ENCODE assay signal across 8 cellular contexts in the genomic region with DNA sequence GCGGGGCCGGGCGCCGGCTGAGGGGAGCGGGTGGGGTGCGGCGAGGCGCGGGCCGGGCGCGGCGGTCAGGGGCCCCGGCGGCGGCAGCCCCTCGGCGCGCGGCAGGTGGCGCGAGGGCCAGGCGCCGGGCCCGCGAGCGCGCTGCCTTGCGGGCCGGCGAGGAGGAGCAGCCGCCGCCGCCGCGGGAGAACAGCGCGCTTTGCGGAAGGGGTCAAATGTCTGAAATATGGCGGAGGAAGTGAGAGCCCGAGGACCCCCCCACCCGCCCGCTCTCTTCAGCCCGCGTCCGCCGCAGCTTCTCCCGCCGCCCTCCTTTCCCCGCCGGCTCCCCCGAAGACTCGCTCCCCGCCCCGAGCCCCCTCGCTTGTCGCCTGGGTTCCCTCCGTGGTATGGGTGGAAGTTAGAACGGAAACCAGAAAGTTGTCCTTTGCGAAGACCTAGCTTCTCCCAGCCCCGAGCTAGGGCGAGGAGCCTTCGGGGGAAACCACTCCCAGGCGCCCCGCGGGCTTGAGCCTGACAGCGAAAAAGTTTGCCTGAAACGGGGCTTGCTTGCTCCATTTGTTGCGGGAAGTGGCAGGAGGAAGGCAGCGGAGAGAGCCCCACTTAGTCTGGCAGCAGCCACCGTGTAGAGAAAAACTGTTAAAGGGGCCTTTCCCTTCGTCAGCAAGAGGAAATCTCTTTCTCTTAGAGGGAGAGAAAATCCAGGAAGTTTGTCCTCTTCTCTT. TPM values are rescaled to one million over a fixed set of nuclear protein-coding genes. Genes with fewer than 3 reads are reported as not detected.
DNase-seq lines count a peak whose midpoint lies in the region; ATAC-seq and TF ChIP-seq lines count a peak whose summit lies in the region.

No MANE protein-coding gene starts in this region.

- peak overlapping the region; percentile 83 for H3K18ac ChIP-seq in H9 (ENCODE audit: insufficient read length, low read depth, low read length)

- H3K36me3 Mint-ChIP-seq in H9 (ENCODE audit: insufficient read depth in 1 of 3, low read depth in 3 of 3) (peaks cover 8 to 16% (median 8%) of the 10 kb centered on the region in 3 experiments; a peak in 6 of 7 replicates), WTC11 (peaks cover 7% of the 10 kb centered on the region)

- no peaks in the 10 kb centered on the region; the same call in 1 of the 2 replicates for H3K4me1 ChIP-seq in H9 (ENCODE audit: insufficient read depth, low read length)
- H3K4me1 ChIP-seq in MM.1S (ENCODE audit: low read length): peaks cover 20% of the 10 kb centered on the region
- peaks cover 24 to 32% (median 31%) of the 10 kb centered on the region in 3 donors for H3K4me1 ChIP-seq in skeletal muscle tissue (ENCODE audit: control insufficient read depth in 3 of 3, insufficient read depth in 3 of 3, low read length in 3 of 3)

- no peak overlapping the region for H2BK5ac ChIP-seq in H9 (ENCODE audit: insufficient read length, low read length)

- peak; percentile 25 for ATAC-seq in WTC11

- no peaks in the 10 kb centered on the region; a peak in 2 of 5 replicates for H3K9me3 Mint-ChIP-seq in H9
- peaks cover 3% of the 10 kb centered on the region for H3K9me3 Mint-ChIP-seq in WTC11

- no peak overlapping the region for H2BK20ac ChIP-seq in H9 (ENCODE audit: low read depth, low read length, poor library complexity, severe bottlenecking)

- no peak overlapping the region for H3T11ph ChIP-seq in H9 (ENCODE audit: low read length)

- H4K8ac ChIP-seq in H9 (replicated peaks; ENCODE audit: insufficient read length, low read depth, low read length): no peak overlapping the region

- peak; percentile 9 for TF ChIP-seq CTCF in GM06990 (IDR thresholded peaks at IDR 0.05; ENCODE audit: insufficient read depth, low read length, poor library complexity, severe bottlenecking)
- no peak for TF ChIP-seq CTCF in H9 (conservative IDR thresholded peaks at IDR 0.05)
- TF ChIP-seq CTCF in MM.1S (IDR thresholded peaks at IDR 0.05; ENCODE audit: low read length): no peak
- no peak for TF ChIP-seq CTCF in WTC11 (IDR thresholded peaks at IDR 0.05)

- no peak overlapping the region for H2BK15ac ChIP-seq in H9 (ENCODE audit: low read depth, low read length)

- H3K56ac ChIP-seq in H9 (ENCODE audit: insufficient read length, low read depth, low read length): no peak overlapping the region

- peak overlapping the region; percentile 64 for H3K4me2 ChIP-seq in H9 (ENCODE audit: insufficient read depth, insufficient read length, low read length)
- peak overlapping the region; percentile 88 for H3K4me2 ChIP-seq in MM.1S (ENCODE audit: low read depth, low read length)

- H3K79me1 ChIP-seq in H9 (ENCODE audit: insufficient read depth, low read depth, low read length, poor library complexity, severe bottlenecking): peaks cover 6% of the 10 kb centered on the region

- no peaks in the 10 kb centered on the region for H3K23me2 ChIP-seq in H9 (ENCODE audit: insufficient read length, low read depth, low read length, poor library complexity, severe bottlenecking)

- H3K79me2 ChIP-seq in H9 (ENCODE audit: insufficient read depth, low read length) (peaks cover 31% of the 10 kb centered on the region; the same call in 1 of the 2 replicates), MM.1S (ENCODE audit: low read length) (peaks cover 51% of the 10 kb centered on the region)

- POLR2A ChIA-PET in WTC11 (lab: Charles Lee): interaction anchor here (1.0 to 1.5 kb wide), 4 partner anchors 17 to 1342 kb away, joined by 3 to 6 read pairs (median 4); a partner anchor contains a TSS

- H3K27ac ChIP-seq in H9 (ENCODE audit: insufficient read length, low read depth, low read length) (no peak overlapping the region), MM.1S (ENCODE audit: low read length) (peak overlapping the region; percentile 89; the same call in 1 of the 2 replicates), skeletal muscle tissue (ENCODE audit: low read depth, low read length) (peak overlapping the region; percentile 96)

- no CpG with 5 or more reads among the region's 72 CpGs for WGBS in H9 (ENCODE audit: extremely low coverage, insufficient read length, low lambda C conversion rate)

- no peak overlapping the region for H2BK12ac ChIP-seq in H9 (ENCODE audit: insufficient read length, low read depth, low read length)

- no peaks in the 10 kb centered on the region for H3K9me2 ChIP-seq in MM.1S (replicated peaks; ENCODE audit: insufficient read depth, low read length)

- H3K9me3 ChIP-seq in H9 (ENCODE audit: control insufficient read depth, low read depth, low read length): no peaks in the 10 kb centered on the region
- H3K9me3 ChIP-seq in MM.1S (replicated peaks; ENCODE audit: insufficient read depth, low read length): no peaks in the 10 kb centered on the region
- no peaks in the 10 kb centered on the region for H3K9me3 ChIP-seq in skeletal muscle tissue (ENCODE audit: control insufficient read depth in 3 of 3, low read length in 3 of 3)

- H3K4me3 Mint-ChIP-seq in H9 (peak overlapping the region; percentile 89 to 94), WTC11 (peak overlapping the region; percentile 87)

- DNase-seq in GM06990 (ENCODE audit: extremely low read depth, insufficient read length) (peak; percentile 67), H9 (peak; percentile 51), MM.1S (peak; percentile 44), WTC11 (ENCODE audit: low spot score) (peak; percentile 63), inferior parietal cortex (ENCODE audit: extremely low spot score) (peak; percentile 60), SKM-1 (lab: John Stamatoyannopoulos, UW; ENCODE audit: unreplicated experiment) (no peak)
- DNase-seq in central memory CD4-positive, alpha-beta T cell: peak; percentile 45

- H3K9ac ChIP-seq in H9 (ENCODE audit: extremely low read depth, insufficient read length, low read length) (peak overlapping the region; percentile 84), MM.1S (ENCODE audit: low read length) (peak overlapping the region; percentile 96), skeletal muscle tissue (ENCODE audit: low read depth in 1 of 3, low read length in 3 of 3) (peak overlapping the region; percentile 92 to 98 (median 95))

- H3K23ac ChIP-seq in H9 (ENCODE audit: insufficient read length, low read depth, low read length): no peak overlapping the region

- H3K27me3 ChIP-seq in GM06990 (replicated peaks; ENCODE audit: control insufficient read depth, insufficient read depth, low read length) (no peaks in the 10 kb centered on the region), H9 (ENCODE audit: insufficient read depth, low read length) (no peaks in the 10 kb centered on the region), MM.1S (replicated peaks; ENCODE audit: insufficient read depth, low read length) (no peaks in the 10 kb centered on the region), skeletal muscle tissue (ENCODE audit: control insufficient read depth in 3 of 3, insufficient read depth in 3 of 3, low read length in 3 of 3) (no peaks in the 10 kb centered on the region)

- H3K4ac ChIP-seq in H9 (ENCODE audit: low read depth, low read length): no peak overlapping the region

- peak overlapping the region; percentile 92; the same call in 1 of the 2 replicates for H3K14ac ChIP-seq in H9 (ENCODE audit: insufficient read depth, low read length)

- H2AFZ ChIP-seq in H9 (ENCODE audit: low read length) (no peak overlapping the region), MM.1S (ENCODE audit: low read length) (0 out of 2 replicates have a peak overlapping the region, but pooled peaks have one; percentile 20)

- CTCF ChIA-PET in WTC11 (lab: Charles Lee): interaction anchor here (0.8 kb wide), 1 partner anchor 253 kb away, joined by 3 read pairs; no protein-coding TSS in a partner anchor

- no peaks in the 10 kb centered on the region for H4K20me1 ChIP-seq in H9 (ENCODE audit: control insufficient read depth, insufficient read depth, insufficient read length)
- peaks cover 24% of the 10 kb centered on the region for H4K20me1 ChIP-seq in MM.1S (ENCODE audit: insufficient read depth, low read length)

- H3K27me3 Mint-ChIP-seq in H9 (ENCODE audit: low read depth) (no peaks in the 10 kb centered on the region), WTC11 (ENCODE audit: low read depth) (no peaks in the 10 kb centered on the region)

- H3K27ac Mint-ChIP-seq in H9 (peak overlapping the region; percentile 82 to 89 (median 88); a peak in 5 of 7 replicates), WTC11 (no peak overlapping the region; the same call in 1 of the 2 replicates)

- H3K4me3 ChIP-seq in GM06990 (replicated peaks; ENCODE audit: low read depth, low read length) (peak overlapping the region; percentile 89), MM.1S (ENCODE audit: low read length) (peak overlapping the region; percentile 98), skeletal muscle tissue (ENCODE audit: low read length in 3 of 3) (peak overlapping the region; percentile 90 to 94 (median 93))

- H4K5ac ChIP-seq in H9 (ENCODE audit: insufficient read length, low read depth, low read length): no peak overlapping the region

- no peak overlapping the region for H4K91ac ChIP-seq in H9 (ENCODE audit: insufficient read length, low read depth, low read length)

- no peak overlapping the region for H2BK120ac ChIP-seq in H9 (ENCODE audit: low read depth, low read length, poor library complexity, severe bottlenecking)

- H3K36me3 ChIP-seq in GM06990 (ENCODE audit: control insufficient read depth, insufficient read depth, low read length) (no peaks in the 10 kb centered on the region), MM.1S (replicated peaks; ENCODE audit: insufficient read depth, low read length) (no peaks in the 10 kb centered on the region; the same call in 1 of the 2 replicates), skeletal muscle tissue (ENCODE audit: control insufficient read depth in 3 of 3, insufficient read depth in 3 of 3, low read length in 3 of 3) (peaks cover 0 to 2% (median 0%) of the 10 kb centered on the region in 3 donors)

- H2AK5ac ChIP-seq in H9 (ENCODE audit: insufficient read length, low read length): no peak overlapping the region

- peaks cover 9% of the 10 kb centered on the region for H3F3A ChIP-seq in MM.1S (ENCODE audit: insufficient read depth, low read length)

- H3K4me1 Mint-ChIP-seq in H9: peaks cover 41 to 44% of the 10 kb centered on the region in 2 experiments
- peaks cover 50% of the 10 kb centered on the region for H3K4me1 Mint-ChIP-seq in WTC11

TF ChIP-seq in WTC11, 78 proteins besides CTCF, POLR2A, EP300 and RAD21 (continues in another document):
- TF ChIP-seq NR3C1 (CRISPR knock-in tag; conservative IDR thresholded peaks at IDR 0.05; ENCODE audit: low read depth) (no peak), ELF4 (CRISPR knock-in tag; IDR thresholded peaks at IDR 0.05; ENCODE audit: low read depth) (no peak), NFE2L1 (CRISPR knock-in tag; IDR thresholded peaks at IDR 0.05) (no peak), EMX1 (CRISPR knock-in tag; IDR thresholded peaks at IDR 0.05) (no peak), TCF7 (CRISPR knock-in tag; IDR thresholded peaks at IDR 0.05; ENCODE audit: low read depth) (no peak), ZNF263 (CRISPR knock-in tag; IDR thresholded peaks at IDR 0.05; ENCODE audit: low read depth) (no peak)
- TF ChIP-seq, protein P1, sequence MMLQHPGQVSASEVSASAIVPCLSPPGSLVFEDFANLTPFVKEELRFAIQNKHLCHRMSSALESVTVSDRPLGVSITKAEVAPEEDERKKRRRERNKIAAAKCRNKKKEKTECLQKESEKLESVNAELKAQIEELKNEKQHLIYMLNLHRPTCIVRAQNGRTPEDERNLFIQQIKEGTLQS (CRISPR knock-in tag; conservative IDR thresholded peaks at IDR 0.05): no peak

RNA-seq across cellular contexts. Expression of a gene that starts 0.6 kb away (rescaled TPM):
- total RNA-seq in H9 (2021) (89.1 and 97.7 TPM in 2 replicates), WTC11 (2021) (82.3 to 86.9 TPM (median 84.3 TPM) in 3 replicates), skeletal muscle tissue (50.1 TPM)
